14 cellular contexts compared by ENCODE assay signal in genomic region chr7:46908770-46909169, GRCh38.
DNase-seq lines count a peak whose midpoint lies in the region; ATAC-seq, FAIRE-seq and TF ChIP-seq lines count a peak whose summit lies in the region.
"Had no signal": no experiment of that assay in that cellular context is flagged by ENCODE, and none has a peak within 500 bp of the region (broad histone marks: within the 10 kb centered on the region; RNA-seq: fewer than 3 reads in every experiment).

No MANE protein-coding gene starts in this region.

- in situ Hi-C loops in Panc1 (cut with HindIII; ENCODE audit: low pct_unique_long_range_greater_than_20kb, low sequenced_read_pairs): no loop called here

- TF ChIP-seq CTCF in Panc1 (IDR thresholded peaks at IDR 0.05) (no peak), nephron progenitor cell (IDR thresholded peaks at IDR 0.05) (no peak), MM.1S (IDR thresholded peaks at IDR 0.05; ENCODE audit: low read length) (no peak)

- peak; percentile 94 for FAIRE-seq in endometrium (lab: Jason Lieb, UNC)

- POLR2A ChIA-PET in Panc1 (lab: Charles Lee): no interaction called here

- H3K9me2 ChIP-seq in MM.1S (replicated peaks; ENCODE audit: insufficient read depth, low read length): no peaks in the 10 kb centered on the region

- H3K4me1 ChIP-seq in Panc1 (ENCODE audit: control insufficient read depth, insufficient read depth, low read length) (peaks cover 14% of the 10 kb centered on the region), MM.1S (ENCODE audit: low read length) (no peaks in the 10 kb centered on the region)
- H3K4me1 ChIP-seq: tibial nerve had no signal

- H3K27me3 ChIP-seq in Panc1 (ENCODE audit: control insufficient read depth, insufficient read depth, low read length) (no peaks in the 10 kb centered on the region), MM.1S (replicated peaks; ENCODE audit: insufficient read depth, low read length) (no peaks in the 10 kb centered on the region)
- H3K27me3 ChIP-seq: tibial nerve had no signal

- no peaks in the 10 kb centered on the region for H3K36me3 ChIP-seq in Panc1 (ENCODE audit: control insufficient read depth, insufficient read depth, low read length)
- no peaks in the 10 kb centered on the region for H3K36me3 ChIP-seq in MM.1S (replicated peaks; ENCODE audit: insufficient read depth, low read length)
- H3K36me3 ChIP-seq: tibial nerve had no signal

- peaks cover 6% of the 10 kb centered on the region for H3K27me3 Mint-ChIP-seq in nephron progenitor cell (ENCODE audit: low read depth, poor library complexity)
- no peaks in the 10 kb centered on the region for H3K27me3 Mint-ChIP-seq in activated naive CD4-positive, alpha-beta T cell treated with anti-CD3 and anti-CD28 coated beads for 36 hours (ENCODE audit: low read depth)
- H3K27me3 Mint-ChIP-seq: memory B cell had no signal

- H3K4me1 Mint-ChIP-seq in nephron progenitor cell: peaks cover 26% of the 10 kb centered on the region
- no peaks in the 10 kb centered on the region for H3K4me1 Mint-ChIP-seq in activated naive CD4-positive, alpha-beta T cell treated with anti-CD3 and anti-CD28 coated beads for 36 hours (ENCODE audit: low read depth)
- H3K4me1 Mint-ChIP-seq: memory B cell had no signal

- ATAC-seq in Panc1 (peak; percentile 89), GM18519 (IDR thresholded peaks at IDR 0.05; ENCODE audit: low FRiP score, unreplicated experiment) (no peak)

- H3K4me3 ChIP-seq in Panc1 (ENCODE audit: low read depth in 2 of 2, low read length in 2 of 2) (no peak overlapping the region), MM.1S (ENCODE audit: low read length) (no peak overlapping the region)
- H3K4me3 ChIP-seq: tibial nerve had no signal

- DNase-seq in Daoy (ENCODE audit: low read depth): peak; percentile 82
- DNase-seq in Panc1 (ENCODE audit: low read depth, low spot score): no peak
- no peak for DNase-seq in nephron progenitor cell
- DNase-seq in MM.1S: no peak
- DNase-seq in mesenteric fat pad (ENCODE audit: low spot score): no peak
- no peak for DNase-seq in activated naive CD4-positive, alpha-beta T cell treated with anti-CD3 and anti-CD28 coated beads for 36 hours
- DNase-seq: activated T-cell treated with anti-CD3 and anti-CD28 coated beads for 4 hours, NCI-H2029, retina had no signal

- H3K4me2 ChIP-seq in MM.1S (ENCODE audit: low read depth, low read length): no peak overlapping the region

- no peak overlapping the region for H2AFZ ChIP-seq in MM.1S (ENCODE audit: low read length)

- H3K27ac Mint-ChIP-seq in nephron progenitor cell: peak overlapping the region; percentile 93
- H3K27ac Mint-ChIP-seq in activated naive CD4-positive, alpha-beta T cell treated with anti-CD3 and anti-CD28 coated beads for 36 hours: no peak overlapping the region
- H3K27ac Mint-ChIP-seq: memory B cell had no signal

- H3K9me3 ChIP-seq in Panc1 (ENCODE audit: control insufficient read depth, insufficient read depth, low read depth, low read length) (no peaks in the 10 kb centered on the region), MM.1S (replicated peaks; ENCODE audit: insufficient read depth, low read length) (no peaks in the 10 kb centered on the region)
- H3K9me3 ChIP-seq: tibial nerve had no signal

- H3K27ac ChIP-seq in Panc1 (ENCODE audit: low read length) (peak overlapping the region; percentile 45; the same call in 1 of the 2 replicates), MM.1S (ENCODE audit: low read length) (no peak overlapping the region)
- H3K27ac ChIP-seq: tibial nerve had no signal

- H4K20me1 ChIP-seq in MM.1S (ENCODE audit: insufficient read depth, low read length): no peaks in the 10 kb centered on the region

- no peak overlapping the region for H3K9ac ChIP-seq in MM.1S (ENCODE audit: low read length)

- H3K36me3 Mint-ChIP-seq in nephron progenitor cell (ENCODE audit: low read depth): no peaks in the 10 kb centered on the region
- H3K36me3 Mint-ChIP-seq in activated naive CD4-positive, alpha-beta T cell treated with anti-CD3 and anti-CD28 coated beads for 36 hours (ENCODE audit: low read depth): no peaks in the 10 kb centered on the region
- H3K36me3 Mint-ChIP-seq: brain, memory B cell had no signal

- H3K4me3 Mint-ChIP-seq in nephron progenitor cell: no peak overlapping the region
- H3K4me3 Mint-ChIP-seq in activated naive CD4-positive, alpha-beta T cell treated with anti-CD3 and anti-CD28 coated beads for 36 hours: no peak overlapping the region
- H3K4me3 Mint-ChIP-seq: brain, memory B cell had no signal

- H3F3A ChIP-seq in MM.1S (ENCODE audit: insufficient read depth, low read length): no peaks in the 10 kb centered on the region

- CTCF ChIA-PET in Panc1 (lab: Charles Lee): interaction anchor here (0.6 kb wide), 1 partner anchor 218 kb away, joined by 7 read pairs; no protein-coding TSS in a partner anchor
- CTCF ChIA-PET in activated naive CD4-positive, alpha-beta T cell treated with anti-CD3 and anti-CD28 coated beads for 36 hours (lab: Charles Lee): no interaction called here

- peaks cover 19% of the 10 kb centered on the region for H3K9me3 Mint-ChIP-seq in nephron progenitor cell
- peaks cover 15% of the 10 kb centered on the region for H3K9me3 Mint-ChIP-seq in activated naive CD4-positive, alpha-beta T cell treated with anti-CD3 and anti-CD28 coated beads for 36 hours

- H3K79me2 ChIP-seq in MM.1S (ENCODE audit: low read length): no peaks in the 10 kb centered on the region

- BruUV-seq in Panc1 (replicated peaks; lab: Mats Ljungman, UMichigan): no TSS peak

- intact Hi-C loops in Panc1 (cut with micrococcal nuclease; ENCODE audit: unreplicated experiment): no loop called here
- intact Hi-C loops in activated naive CD4-positive, alpha-beta T cell treated with anti-CD3 and anti-CD28 coated beads for 36 hours (cut with micrococcal nuclease): no loop called here
